ENCODE assay signal across 1 cellular context in the genomic region with DNA sequence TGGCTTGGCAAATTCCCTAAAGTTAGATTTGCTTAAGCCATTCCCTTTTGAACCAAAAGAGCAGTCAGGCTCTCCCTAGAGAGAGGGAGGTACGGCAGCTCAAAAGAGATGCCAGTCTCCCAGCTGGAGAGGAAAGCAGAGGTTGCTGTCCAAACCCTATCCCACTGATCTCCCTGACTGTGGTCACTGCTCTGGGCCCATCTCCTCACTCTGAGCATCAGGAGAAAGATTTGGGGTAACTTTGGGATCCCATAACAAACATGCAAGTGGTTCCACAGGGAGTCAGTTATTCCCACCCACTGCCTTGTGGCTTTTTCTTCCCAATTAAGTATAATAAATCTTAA.
TF ChIP-seq lines count a peak whose summit lies in the region.

No MANE protein-coding gene starts in this region.

TF ChIP-seq in WTC11, 78 proteins besides CTCF, POLR2A, EP300 and RAD21 (continued from another document):
- TF ChIP-seq, protein P1, sequence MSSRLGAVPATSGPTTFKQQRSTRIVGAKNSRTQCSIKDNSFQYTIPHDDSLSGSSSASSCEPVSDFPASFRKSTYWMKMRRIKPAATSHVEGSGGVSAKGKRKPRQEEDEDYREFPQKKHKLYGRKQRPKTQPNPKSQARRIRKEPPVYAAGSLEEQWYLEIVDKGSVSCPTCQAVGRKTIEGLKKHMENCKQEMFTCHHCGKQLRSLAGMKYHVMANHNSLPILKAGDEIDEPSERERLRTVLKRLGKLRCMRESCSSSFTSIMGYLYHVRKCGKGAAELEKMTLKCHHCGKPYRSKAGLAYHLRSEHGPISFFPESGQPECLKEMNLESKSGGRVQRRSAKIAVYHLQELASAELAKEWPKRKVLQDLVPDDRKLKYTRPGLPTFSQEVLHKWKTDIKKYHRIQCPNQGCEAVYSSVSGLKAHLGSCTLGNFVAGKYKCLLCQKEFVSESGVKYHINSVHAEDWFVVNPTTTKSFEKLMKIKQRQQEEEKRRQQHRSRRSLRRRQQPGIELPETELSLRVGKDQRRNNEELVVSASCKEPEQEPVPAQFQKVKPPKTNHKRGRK (CRISPR knock-in tag; IDR thresholded peaks at IDR 0.05; ENCODE audit: borderline replicate concordance) = no peak
- TF ChIP-seq OVOL2 (CRISPR knock-in tag; IDR thresholded peaks at IDR 0.05; ENCODE audit: borderline replicate concordance) (no peak), ZNF263 (CRISPR knock-in tag; IDR thresholded peaks at IDR 0.05; ENCODE audit: low read depth) (no peak)
